7 cellular contexts compared by ENCODE assay signal in genomic region chr13:97222934-97223710, GRCh38. TPM values are rescaled to one million over a fixed set of nuclear protein-coding genes. Genes with fewer than 3 reads are reported as not detected.
DNase-seq lines count a peak whose midpoint lies in the region; ATAC-seq and TF ChIP-seq lines count a peak whose summit lies in the region.

No MANE protein-coding gene starts in this region.

- peaks cover 3% of the 10 kb centered on the region for H3K36me3 Mint-ChIP-seq in neural crest cell (ENCODE audit: low read depth)

- peak overlapping the region; percentile 89 for H3K4me3 Mint-ChIP-seq in neural crest cell

- H3K27me3 Mint-ChIP-seq in neural crest cell (ENCODE audit: low read depth) = no peaks in the 10 kb centered on the region

- DNase-seq in NCI-H460 (ENCODE audit: extremely low read depth, low read depth) = peak; percentile 2
- DNase-seq in effector memory CD4-positive, alpha-beta T cell = no peak
- no peak for DNase-seq in neural crest cell (ENCODE audit: low read depth, low spot score)
- no peak for DNase-seq in NCI-H446 treated with DMSO at 0.1 percent for 48 hours (lab: John Stamatoyannopoulos, UW)

- no peaks in the 10 kb centered on the region for H3K9me3 ChIP-seq in effector memory CD4-positive, alpha-beta T cell (ENCODE audit: control insufficient read depth, low read length)

- H3K4me1 Mint-ChIP-seq in neural crest cell = peaks cover 77% of the 10 kb centered on the region

- peak overlapping the region; percentile 96 for H3K27ac Mint-ChIP-seq in neural crest cell (ENCODE audit: unreplicated experiment)

- peaks cover 25% of the 10 kb centered on the region for H3K4me1 ChIP-seq in effector memory CD4-positive, alpha-beta T cell (ENCODE audit: control insufficient read depth, insufficient read depth, low read length, poor library complexity, severe bottlenecking)

- peak overlapping the region; percentile 68 for H3K4me3 ChIP-seq in effector memory CD4-positive, alpha-beta T cell (ENCODE audit: insufficient read depth, low read depth, low read length, poor library complexity, severe bottlenecking)

- H3K36me3 ChIP-seq in effector memory CD4-positive, alpha-beta T cell (ENCODE audit: control insufficient read depth, insufficient read depth, low read length) = no peaks in the 10 kb centered on the region

- TF ChIP-seq CTCF in neural crest cell (conservative IDR thresholded peaks at IDR 0.05) = no peak

- ATAC-seq in GM18867 (IDR thresholded peaks at IDR 0.05; ENCODE audit: unreplicated experiment) (peak; percentile 4), GM18873 (IDR thresholded peaks at IDR 0.05; ENCODE audit: low FRiP score, unreplicated experiment) (no peak), GM21423 (IDR thresholded peaks at IDR 0.05; ENCODE audit: unreplicated experiment) (no peak)

- H3K27ac ChIP-seq in effector memory CD4-positive, alpha-beta T cell (ENCODE audit: insufficient read depth, low read length, poor library complexity, severe bottlenecking) = peak overlapping the region; percentile 82

- H3K27me3 ChIP-seq in effector memory CD4-positive, alpha-beta T cell (replicated peaks; ENCODE audit: control insufficient read depth, insufficient read depth, low read length, poor library complexity, severe bottlenecking) = no peaks in the 10 kb centered on the region

- H3K9me3 Mint-ChIP-seq in neural crest cell = no peaks in the 10 kb centered on the region

RNA-seq across cellular contexts. Expression of gene MBNL2, which starts 1.0 kb away (rescaled TPM):
- 47.6 and 48.9 TPM in 2 replicates for total RNA-seq in NCI-H460 (2014; rRNA removed; shearing (Covaris generic))
- polyA plus RNA-seq in NCI-H460 (2014; cell fraction: nucleus; rRNA removed) = 34.4 and 48.0 TPM in 2 replicates
- total RNA-seq in neural crest cell = 16.9 and 18.7 TPM in 2 replicates
